In the genomic region with DNA sequence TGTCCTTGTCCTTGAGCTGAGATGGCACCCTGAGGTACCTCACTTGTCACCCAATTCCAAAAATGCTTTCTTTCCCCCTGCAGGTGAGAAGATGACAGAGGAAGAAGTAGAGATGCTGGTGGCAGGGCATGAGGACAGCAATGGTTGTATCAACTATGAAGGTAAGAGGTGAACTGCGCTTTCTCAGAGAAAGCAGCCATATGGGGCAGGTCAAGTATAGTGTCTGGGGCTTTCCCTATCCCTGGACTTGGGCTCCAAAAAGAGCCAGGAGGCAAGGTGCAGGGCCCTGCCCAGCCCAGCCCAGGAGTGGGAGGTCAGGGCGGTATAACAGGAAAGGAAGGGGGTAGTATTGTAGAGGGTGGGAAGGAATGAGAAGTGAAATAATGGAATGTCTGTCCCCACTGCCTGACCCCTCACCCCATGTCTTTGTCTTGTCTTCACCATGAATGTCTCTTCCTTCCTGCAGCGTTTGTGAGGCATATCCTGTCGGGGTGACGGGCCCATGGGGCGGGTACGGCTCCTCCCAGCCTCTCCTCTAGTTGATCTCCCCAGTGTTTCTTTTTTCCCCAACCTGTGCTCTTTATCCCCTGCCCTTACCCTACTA, we compare ENCODE assay signal across 8 cellular contexts. TPM values are rescaled to one million over a fixed set of nuclear protein-coding genes. Genes with fewer than 3 reads are reported as not detected.
DNase-seq lines count a peak whose midpoint lies in the region; ATAC-seq, FAIRE-seq and TF ChIP-seq lines count a peak whose summit lies in the region.

No MANE protein-coding gene starts in this region.

- H3K4me1 ChIP-seq in astrocyte (ENCODE audit: insufficient read depth, low read length) (peaks cover 33% of the 10 kb centered on the region), liver (ENCODE audit: control insufficient read depth in 4 of 4, insufficient read depth in 4 of 4, low read length in 3 of 4) (peaks cover 3 to 40% (median 34%) of the 10 kb centered on the region in 4 donors)

- TF ChIP-seq CTCF in astrocyte (IDR thresholded peaks at IDR 0.05; ENCODE audit: insufficient read depth, low read depth, low read length), result no peak
- no peak for TF ChIP-seq CTCF in liver (IDR thresholded peaks at IDR 0.05; ENCODE audit: low read depth, low read length, missing input control)

- H3K9me3 Mint-ChIP-seq in astrocyte (ENCODE audit: unreplicated experiment), result no peaks in the 10 kb centered on the region

- TF ChIP-seq RAD21 in liver (IDR thresholded peaks at IDR 0.05), result no peak

- ATAC-seq in HG03097 (IDR thresholded peaks at IDR 0.05; ENCODE audit: low FRiP score, unreplicated experiment) (no peak), HG03159 (IDR thresholded peaks at IDR 0.05; ENCODE audit: unreplicated experiment) (no peak)

- no peaks in the 10 kb centered on the region for H3K27me3 Mint-ChIP-seq in astrocyte (ENCODE audit: low read depth, unreplicated experiment)

- peaks cover 47% of the 10 kb centered on the region for H3K36me3 Mint-ChIP-seq in astrocyte (ENCODE audit: low read depth, unreplicated experiment)

- H3K9me3 ChIP-seq in astrocyte (ENCODE audit: insufficient read depth, low read depth, low read length) (no peaks in the 10 kb centered on the region), liver (ENCODE audit: control insufficient read depth in 4 of 4, low read length in 3 of 4) (no peaks in the 10 kb centered on the region)

- H3K4me2 ChIP-seq in astrocyte (ENCODE audit: low read length), result peak overlapping the region; percentile 99

- H3K79me2 ChIP-seq in astrocyte (ENCODE audit: insufficient read depth, low read length), result peaks cover 44% of the 10 kb centered on the region

- H3K27me3 ChIP-seq in astrocyte (ENCODE audit: insufficient read depth, low read length) (no peaks in the 10 kb centered on the region), liver (ENCODE audit: control insufficient read depth in 4 of 4, insufficient read depth in 4 of 4, low read length in 3 of 4) (no peaks in the 10 kb centered on the region)

- peaks cover 66% of the 10 kb centered on the region for H4K20me1 ChIP-seq in astrocyte (ENCODE audit: insufficient read depth, low read length)

- H3K4me3 Mint-ChIP-seq in astrocyte (ENCODE audit: unreplicated experiment), result peak overlapping the region; percentile 91

- no peak overlapping the region for H2AFZ ChIP-seq in astrocyte (ENCODE audit: low read depth, low read length)

- H3K36me3 ChIP-seq in astrocyte (ENCODE audit: insufficient read depth, low read length), result peaks cover 45% of the 10 kb centered on the region
- peaks cover 21 to 48% (median 45%) of the 10 kb centered on the region in 4 donors for H3K36me3 ChIP-seq in liver (ENCODE audit: control insufficient read depth in 4 of 4, insufficient read depth in 3 of 4, low read depth in 1 of 4, low read length in 3 of 4)

- FAIRE-seq in astrocyte (lab: Jason Lieb, UNC), result no peak

- WGBS in liver, result 66% methylated on average over 7 of the region's 7 CpGs

- H3K4me3 ChIP-seq in astrocyte (ENCODE audit: insufficient read depth, low read depth, low read length) (peak overlapping the region; percentile 99), liver (ENCODE audit: low read depth in 1 of 3, low read length in 3 of 3) (peak overlapping the region; percentile 29 to 93 (median 73))

- H3K9ac ChIP-seq in astrocyte (ENCODE audit: low read length) (peak overlapping the region; percentile 99), liver (ENCODE audit: low read depth in 1 of 2, low read length in 2 of 2) (peak overlapping the region in 1 of 2 donors; percentile 37)

- H3K27ac Mint-ChIP-seq in astrocyte (ENCODE audit: unreplicated experiment), result peak overlapping the region; percentile 70

- H3K27ac ChIP-seq in astrocyte (ENCODE audit: low read depth, low read length) (peak overlapping the region; percentile 95), liver (ENCODE audit: low read depth in 1 of 2, low read length in 2 of 2) (peak overlapping the region; percentile 90 to 98)

- H3K4me1 Mint-ChIP-seq in astrocyte (ENCODE audit: low read depth, unreplicated experiment), result peaks cover 17% of the 10 kb centered on the region

- DNase-seq in EL (peak; percentile 70), T follicular helper cell (ENCODE audit: low read depth) (peak; percentile 57), astrocyte (ENCODE audit: low read depth) (no peak), NCI-H128 (lab: John Stamatoyannopoulos, UW; ENCODE audit: unreplicated experiment) (no peak)
- peak; percentile 16 to 24 for DNase-seq in stimulated activated CD8-positive, alpha-beta memory T cell treated with anti-CD3 and anti-CD28 coated beads, Interleukin-15, amount 100 ng/mL, for 4 hours (ENCODE audit: low read depth in 2 of 2)

TF ChIP-seq in liver, 16 proteins besides CTCF, POLR2A, EP300 and RAD21:
- TF ChIP-seq RXRA (IDR thresholded peaks at IDR 0.05) (peak in 1 of 2 donors; percentile 11), NR2F2 (IDR thresholded peaks at IDR 0.05) (peak; percentile 77), FOXA2 (IDR thresholded peaks at IDR 0.05) (no peak), HNF4A (conservative IDR thresholded peaks at IDR 0.05) (no peak)

RNA-seq across cellular contexts. Expression of a gene that starts 2.1 kb away (rescaled TPM):
- total RNA-seq in astrocyte (2,485 and 2,685 TPM in 2 replicates), liver (100 to 1,000 TPM; 298 to 482 TPM)
- 100 to 1,000 TPM; 766 to 975 TPM for polyA plus RNA-seq in liver

RNA-seq across cellular contexts. Expression of a gene that starts 7.9 kb away (rescaled TPM):
- total RNA-seq in astrocyte, result 110 and 118 TPM in 2 replicates
- total RNA-seq in liver, result 10 to 100 TPM in 1 of 2 donors, 1 to 10 TPM in 1; 3.7 to 14.2 TPM
- 10 to 100 TPM; 11.2 to 13.9 TPM for polyA plus RNA-seq in liver

RNA-seq across cellular contexts. Expression of a gene that starts 29.0 kb away (rescaled TPM):
- total RNA-seq in astrocyte (57.5 and 57.6 TPM in 2 replicates), liver (10 to 100 TPM; 20.5 to 24.6 TPM)
- 10 to 100 TPM; 12.8 to 24.8 TPM for polyA plus RNA-seq in liver

RNA-seq across cellular contexts. Expression of a gene that starts 32.2 kb away (rescaled TPM):
- total RNA-seq in astrocyte, result 138 and 142 TPM in 2 replicates
- 10 to 100 TPM; 59.5 to 93.5 TPM for total RNA-seq in liver
- polyA plus RNA-seq in liver, result 10 to 100 TPM; 41.0 to 58.1 TPM

RNA-seq across cellular contexts. Expression of a gene that starts 42.2 kb away (rescaled TPM):
- 4.1 and 4.2 TPM in 2 replicates for total RNA-seq in astrocyte
- 1 to 10 TPM; 2.0 to 5.2 TPM for total RNA-seq in liver
- 1 to 10 TPM; 1.3 to 1.8 TPM for polyA plus RNA-seq in liver

Comparison
In these comparisons a context has a peak if more than half of its experiments do, and no peak if none do; other contexts are left out.
1. DNase-seq: peak in EL (single experiment), T follicular helper cell (single experiment) and stimulated activated CD8-positive, alpha-beta memory T cell treated with anti-CD3 and anti-CD28 coated beads, Interleukin-15, amount 100 ng/mL, for 4 hours (2 of 2); none in astrocyte (single experiment) and NCI-H128 (single experiment).